In genomic region chr2:96464061-96464460, GRCh38 we compare ENCODE assay signal across 32 cellular contexts. TPM values are rescaled to one million over a fixed set of nuclear protein-coding genes. Genes with fewer than 3 reads are reported as not detected.
DNase-seq lines count a peak whose midpoint lies in the region; ATAC-seq, FAIRE-seq and TF ChIP-seq lines count a peak whose summit lies in the region.
"Had no signal": no experiment of that assay in that cellular context is flagged by ENCODE, and none has a peak within 500 bp of the region (broad histone marks: within the 10 kb centered on the region; RNA-seq: fewer than 3 reads in every experiment).

No MANE protein-coding gene starts in this region.

- intact Hi-C loops in Panc1 (cut with micrococcal nuclease; ENCODE audit: unreplicated experiment): no loop called here
- intact Hi-C loops in K562 (cut with micrococcal nuclease): no loop called here
- intact Hi-C loops in HepG2 (cut with micrococcal nuclease; ENCODE audit: unreplicated experiment): no loop called here

- TF ChIP-seq POLR2A in K562 (conservative IDR thresholded peaks at IDR 0.05): no peak
- TF ChIP-seq POLR2A in HepG2 (IDR thresholded peaks at IDR 0.05; ENCODE audit: insufficient read depth in 1 of 2, low read depth in 2 of 2, low read length in 2 of 2): no peak

- in situ Hi-C loops in Panc1 (cut with HindIII; ENCODE audit: low pct_unique_long_range_greater_than_20kb, low sequenced_read_pairs): no loop called here
- in situ Hi-C loops in K562 (cut with MboI): no loop called here
- in situ Hi-C loops in HepG2 (cut with HindIII; ENCODE audit: extremely low pct_ligation_motif_present, low pct_unique_long_range_greater_than_20kb): no loop called here

- TF ChIP-seq EP300 in K562 (IDR thresholded peaks at IDR 0.05; ENCODE audit: low read length) (no peak), HepG2 (IDR thresholded peaks at IDR 0.05; ENCODE audit: low read depth in 2 of 2, low read length in 2 of 2) (no peak), HepG2 (CRISPR knock-in tag; IDR thresholded peaks at IDR 0.05; ENCODE audit: borderline replicate concordance) (no peak)

- TF ChIP-seq CTCF in Panc1 (IDR thresholded peaks at IDR 0.05) (no peak), K562 (IDR thresholded peaks at IDR 0.05 in 2 of 3, conservative IDR thresholded peaks at IDR 0.05 in 1 of 3; ENCODE audit: insufficient read depth in 2 of 3, low read depth in 1 of 3, low read length in 3 of 3) (no peak), HepG2 (CRISPR knock-in tag; IDR thresholded peaks at IDR 0.05) (no peak), WERI-Rb-1 (IDR thresholded peaks at IDR 0.05; ENCODE audit: low read depth, low read length) (no peak)

- H3K36me3 Mint-ChIP-seq in stimulated activated effector memory CD8-positive, alpha-beta T cell treated with anti-CD3 and anti-CD28 coated beads, Interleukin-12 subunit alpha, Interleukin-12 subunit beta, amount 100 ng/mL, for 72 hours: no peaks in the 10 kb centered on the region
- H3K36me3 Mint-ChIP-seq: CD14-positive monocyte; CD4-positive, alpha-beta memory T cell; CD4-positive, CD25-positive, alpha-beta regulatory T cell had no signal

- H3K9me3 ChIP-seq in Panc1 (ENCODE audit: control insufficient read depth, insufficient read depth, low read depth, low read length): no peaks in the 10 kb centered on the region
- H3K9me3 ChIP-seq in K562 (replicated peaks; ENCODE audit: control insufficient read depth, insufficient read depth, low read depth, low read length): no peaks in the 10 kb centered on the region
- peaks cover 7% of the 10 kb centered on the region; the same call in 1 of the 2 replicates for H3K9me3 ChIP-seq in HepG2 (ENCODE audit: low read length)
- H3K9me3 ChIP-seq in WERI-Rb-1 (ENCODE audit: severe bottlenecking): peaks cover 11% of the 10 kb centered on the region
- H3K9me3 ChIP-seq: BE2C had no signal

- FAIRE-seq in K562 (lab: Jason Lieb, UNC): no peak
- no peak for FAIRE-seq in HepG2 (lab: Jason Lieb, UNC)
- FAIRE-seq: A204.1, GM12878, GM12892, GM18507 had no signal

- no peak for TF ChIP-seq RAD21 in K562 (CRISPR knock-in tag; conservative IDR thresholded peaks at IDR 0.05 in 1 of 2, IDR thresholded peaks at IDR 0.05 in 1 of 2)
- TF ChIP-seq RAD21 in HepG2 (CRISPR knock-in tag; IDR thresholded peaks at IDR 0.05): no peak

- 10% methylated on average over 3 of the region's 3 CpGs for WGBS in K562 (ENCODE audit: insufficient coverage, low coverage, missing lambda C conversion rate)
- WGBS in HepG2 (ENCODE audit: low lambda C conversion rate): 39% methylated on average over 3 of the region's 3 CpGs

- H3K27ac Mint-ChIP-seq in stimulated activated effector memory CD8-positive, alpha-beta T cell treated with anti-CD3 and anti-CD28 coated beads, Interleukin-12 subunit alpha, Interleukin-12 subunit beta, amount 100 ng/mL, for 72 hours: no peak overlapping the region
- H3K27ac Mint-ChIP-seq: CD4-positive, CD25-positive, alpha-beta regulatory T cell had no signal

- H3K4me1 Mint-ChIP-seq in stimulated activated effector memory CD8-positive, alpha-beta T cell treated with anti-CD3 and anti-CD28 coated beads, Interleukin-12 subunit alpha, Interleukin-12 subunit beta, amount 100 ng/mL, for 72 hours: no peaks in the 10 kb centered on the region
- H3K4me1 Mint-ChIP-seq: CD4-positive, alpha-beta memory T cell; CD8-positive, alpha-beta memory T cell had no signal

- no peaks in the 10 kb centered on the region for H3K9me1 ChIP-seq in K562 (ENCODE audit: control insufficient read depth, insufficient read depth, low read length)

- H3K4me1 ChIP-seq in Panc1 (ENCODE audit: control insufficient read depth, insufficient read depth, low read length) (no peaks in the 10 kb centered on the region), K562 (replicated peaks in 1 of 2; ENCODE audit: control insufficient read depth in 2 of 2, insufficient read depth in 2 of 2, low read length in 2 of 2) (no peaks in the 10 kb centered on the region), HepG2 (ENCODE audit: insufficient read depth, low read length) (peaks cover 7% of the 10 kb centered on the region)
- H3K4me1 ChIP-seq: BE2C, BLaER1 had no signal

- H4K20me1 ChIP-seq in K562 (replicated peaks; ENCODE audit: control insufficient read depth, insufficient read depth, low read length) (no peaks in the 10 kb centered on the region), HepG2 (ENCODE audit: insufficient read depth, low read length) (no peaks in the 10 kb centered on the region)
- H4K20me1 ChIP-seq: BLaER1 had no signal

- H2AFZ ChIP-seq in K562 (ENCODE audit: low read depth, low read length) (no peak overlapping the region), HepG2 (ENCODE audit: low read length) (no peak overlapping the region)

- BruUV-seq in Panc1 (replicated peaks; lab: Mats Ljungman, UMichigan) (no TSS peak), K562 (replicated peaks; lab: Mats Ljungman, UMichigan) (no TSS peak), HepG2 (replicated peaks; lab: Mats Ljungman, UMichigan) (no TSS peak)

- POLR2A ChIA-PET in Panc1 (lab: Charles Lee) (no interaction called here), K562 (lab: Yijun Ruan, JAX) (interaction anchor here (1.0 kb wide), 1 partner anchor 55 kb away, joined by 5 read pairs; no protein-coding TSS in a partner anchor), HepG2 (lab: Yijun Ruan, JAX) (no interaction called here)

- H3K27ac ChIP-seq in Panc1 (ENCODE audit: low read length) (no peak overlapping the region), K562 (ENCODE audit: extremely low read depth, low read depth, low read length) (no peak overlapping the region), HepG2 (ENCODE audit: extremely low read length, insufficient read depth, low read length) (no peak overlapping the region), WERI-Rb-1 (no peak overlapping the region)
- H3K27ac ChIP-seq: BLaER1 had no signal

- ATAC-seq in Panc1: peak; percentile 34; the same call in 1 of the 2 replicates
- peak; percentile 36; the same call in 1 of the 3 replicates for ATAC-seq in K562
- ATAC-seq in HepG2: peak; percentile 56
- peak; percentile 36 for ATAC-seq in stimulated activated effector memory CD8-positive, alpha-beta T cell treated with anti-CD3 and anti-CD28 coated beads, Interleukin-12 subunit alpha, Interleukin-12 subunit beta, amount 100 ng/mL, for 72 hours
- ATAC-seq in GM21825 (IDR thresholded peaks at IDR 0.05; ENCODE audit: unreplicated experiment): no peak
- ATAC-seq: GM12878 had no signal

- no peak overlapping the region for H3K9ac ChIP-seq in K562 (ENCODE audit: insufficient read depth in 1 of 2, low read depth in 2 of 2, low read length in 2 of 2)
- H3K9ac ChIP-seq in HepG2 (ENCODE audit: insufficient read depth, low read depth, low read length): no peak overlapping the region
- H3K9ac ChIP-seq: BLaER1 had no signal

- H3K4me3 ChIP-seq in Panc1 (ENCODE audit: low read depth in 2 of 2, low read length in 2 of 2) (no peak overlapping the region), K562 (no peak overlapping the region), HepG2 (replicated peaks in 1 of 3; ENCODE audit: insufficient read depth in 1 of 3, low read depth in 2 of 3, low read length in 3 of 3) (no peak overlapping the region), WERI-Rb-1 (ENCODE audit: low read depth, low read length) (no peak overlapping the region)
- H3K4me3 ChIP-seq: BLaER1, GM12878 had no signal

- CTCF ChIA-PET in Panc1 (lab: Charles Lee): interaction anchor here (0.7 kb wide), 1 partner anchor 36 kb away, joined by 4 read pairs; no protein-coding TSS in a partner anchor
- CTCF ChIA-PET in K562 (lab: Yijun Ruan, JAX; ENCODE audit: low intra/inter-chr PET ratio): no interaction called here
- CTCF ChIA-PET in HepG2 (lab: Yijun Ruan, JAX; ENCODE audit: low intra/inter-chr PET ratio, low total read pairs): no interaction called here

- H3K79me2 ChIP-seq in K562 (ENCODE audit: control insufficient read depth, insufficient read depth, low read length) (no peaks in the 10 kb centered on the region), HepG2 (ENCODE audit: insufficient read depth, low read length) (no peaks in the 10 kb centered on the region)

- H3K4me3 Mint-ChIP-seq in stimulated activated effector memory CD8-positive, alpha-beta T cell treated with anti-CD3 and anti-CD28 coated beads, Interleukin-12 subunit alpha, Interleukin-12 subunit beta, amount 100 ng/mL, for 72 hours: no peak overlapping the region
- H3K4me3 Mint-ChIP-seq: CD14-positive monocyte; CD4-positive, alpha-beta memory T cell; CD4-positive, CD25-positive, alpha-beta regulatory T cell; CD8-positive, alpha-beta memory T cell had no signal

- no peaks in the 10 kb centered on the region for H3K9me3 Mint-ChIP-seq in stimulated activated effector memory CD8-positive, alpha-beta T cell treated with anti-CD3 and anti-CD28 coated beads, Interleukin-12 subunit alpha, Interleukin-12 subunit beta, amount 100 ng/mL, for 72 hours

- DNase-seq in Panc1 (ENCODE audit: low read depth, low spot score) (no peak), K562 (ENCODE audit: extremely low read depth in 1 of 4, low spot score in 3 of 4) (no peak), HepG2 (ENCODE audit: low spot score) (no peak), WERI-Rb-1 (no peak), NCI-H446 (lab: John Stamatoyannopoulos, UW) (no peak)
- DNase-seq in stimulated activated effector memory CD8-positive, alpha-beta T cell treated with anti-CD3 and anti-CD28 coated beads, Interleukin-12 subunit alpha, Interleukin-12 subunit beta, amount 100 ng/mL, for 72 hours (ENCODE audit: low spot score in 2 of 2): no peak
- no peak for DNase-seq in stimulated activated CD4-positive, alpha-beta T cell treated with anti-CD3 and anti-CD28 coated beads, Interleukin-4, amount 100 ng/mL, for 1 hour
- DNase-seq: 8988T; ACHN; BE2C; C1 segment of cervical spinal cord; CD4-positive, alpha-beta memory T cell; CD4-positive, CD25-positive, alpha-beta regulatory T cell; CD8-positive, alpha-beta memory T cell; COR-L47; DMS 273 treated with DMSO at 0.1 percent for 48 hours; DMS153; DMS53; DMS79; DND-41; EL; GDM1 had no signal

- no peak overlapping the region for H3K4me2 ChIP-seq in K562 (ENCODE audit: insufficient read depth, low read length)
- no peak overlapping the region for H3K4me2 ChIP-seq in HepG2 (ENCODE audit: low read depth, low read length)
- H3K4me2 ChIP-seq: BLaER1 had no signal

- H3K36me3 ChIP-seq in Panc1 (ENCODE audit: control insufficient read depth, insufficient read depth, low read length) (no peaks in the 10 kb centered on the region), K562 (ENCODE audit: control insufficient read depth, insufficient read depth, low read length) (no peaks in the 10 kb centered on the region), HepG2 (replicated peaks in 1 of 2; ENCODE audit: control insufficient read depth in 1 of 2, insufficient read depth in 2 of 2, low read length in 2 of 2) (no peaks in the 10 kb centered on the region), WERI-Rb-1 (no peaks in the 10 kb centered on the region)
- H3K36me3 ChIP-seq: BE2C, BLaER1 had no signal

- H3K27me3 ChIP-seq in Panc1 (ENCODE audit: control insufficient read depth, insufficient read depth, low read length) (no peaks in the 10 kb centered on the region), K562 (ENCODE audit: control insufficient read depth in 2 of 2, insufficient read depth in 2 of 2, low read length in 2 of 2) (peaks cover 7 to 16% of the 10 kb centered on the region in 2 experiments; a peak in 2 of 5 replicates), HepG2 (ENCODE audit: control insufficient read depth in 1 of 2, insufficient read depth in 2 of 2, low read length in 2 of 2) (peaks cover 0 to 17% of the 10 kb centered on the region in 2 experiments; a peak in 3 of 5 replicates), WERI-Rb-1 (ENCODE audit: insufficient read depth, low read depth, severe bottlenecking) (no peaks in the 10 kb centered on the region)
- H3K27me3 ChIP-seq: BE2C, BLaER1 had no signal

RNA-seq across cellular contexts. Expression of gene NEURL3, which starts 41.1 kb away (rescaled TPM):
- total RNA-seq in Panc1 (2021; ENCODE audit: unreplicated experiment) (1.2 TPM), K562 (2014; rRNA removed) (not detected in 2 replicates), K562 (2014; rRNA removed; fragmentation: Illumina TruSeq; extraction: Trizol) (not detected in 2 replicates), K562 (2015; rRNA removed; fragmentation: Illumina TruSeq; extraction: Trizol) (not detected in 2 replicates), K562 (2021) (not detected in 2 replicates), HepG2 (2016; rRNA removed; fragmentation: Illumina TruSeq; extraction: Trizol) (0.74 and 1.2 TPM in 2 replicates)
- polyA plus RNA-seq in Panc1 (2012; ENCODE audit: insufficient read length): 1.1 TPM
- not detected in 2 replicates for total RNA-seq in K562 (2011; cell fraction: chromatin; rRNA removed; ENCODE audit: low replicate concordance)
- not detected in 2 replicates for total RNA-seq in K562 (2011; cell fraction: nucleolus; rRNA removed)
- total RNA-seq in K562 (2011; cell fraction: nucleoplasm; rRNA removed): not detected in 2 replicates
- polyA plus RNA-seq in K562 (2011; rRNA removed) (not detected in 2 replicates), K562 (2014; fragmentation: Illumina TruSeq; extraction: Trizol) (not detected in 2 replicates), K562 (2014; fragmentation: Nextera tagmentation; extraction: Ambion mirVana) (not detected), K562 (2014; rRNA removed) (not detected in 2 replicates), HepG2 (2011; rRNA removed) (0.16 and 0.48 TPM in 2 replicates)
- not detected in 2 replicates for polyA plus RNA-seq in K562 (2011; cell fraction: cytosol; rRNA removed)
- polyA plus RNA-seq in K562 (2011; cell fraction: nucleus; rRNA removed): not detected in 2 replicates
- polyA plus RNA-seq in K562 (2012): not detected in 2 replicates
- not detected in 2 replicates for polyA minus RNA-seq in K562 (2011; rRNA and poly(A)+ RNA removed)
- polyA minus RNA-seq in K562 (2011; cell fraction: cytosol; rRNA and poly(A)+ RNA removed): not detected in 2 replicates
- not detected in 2 replicates for polyA minus RNA-seq in K562 (2011; cell fraction: nucleus; rRNA and poly(A)+ RNA removed)
- 0.20 and 0.53 TPM in 2 replicates for total RNA-seq in HepG2 (2016; cell fraction: cytosol; rRNA removed; fragmentation: Illumina TruSeq; extraction: Trizol; ENCODE audit: low read depth)
- total RNA-seq in HepG2 (2016; cell fraction: insoluble cytoplasmic fraction; rRNA removed; fragmentation: Illumina TruSeq; extraction: Trizol): 0.73 and 1.4 TPM in 2 replicates
- 0.34 and 0.48 TPM in 2 replicates for total RNA-seq in HepG2 (2016; cell fraction: membrane; rRNA removed; fragmentation: Illumina TruSeq; extraction: Trizol)
- 0.62 and 0.63 TPM in 2 replicates for total RNA-seq in HepG2 (2016; cell fraction: nucleus; rRNA removed; fragmentation: Illumina TruSeq; extraction: Trizol)
- polyA plus RNA-seq in HepG2 (2011; cell fraction: cytosol; rRNA removed): 0.41 and 0.48 TPM in 2 replicates
- polyA plus RNA-seq in HepG2 (2011; cell fraction: nucleus; rRNA removed): 0.37 and 0.74 TPM in 2 replicates
- 0.28 TPM in 1 of 2 replicates, not detected in the other for polyA plus RNA-seq in HepG2 (2012)
- 0.16 and 0.27 TPM in 2 replicates for polyA plus RNA-seq in HepG2 (2016; cell fraction: cytosol; fragmentation: Illumina TruSeq; extraction: Trizol; ENCODE audit: low read depth)
- 0.81 and 0.88 TPM in 2 replicates for polyA plus RNA-seq in HepG2 (2016; cell fraction: insoluble cytoplasmic fraction; fragmentation: Illumina TruSeq; extraction: Trizol; ENCODE audit: low read depth)
- polyA plus RNA-seq in HepG2 (2016; cell fraction: membrane; fragmentation: Illumina TruSeq; extraction: Trizol; ENCODE audit: low read depth): 0.49 and 0.50 TPM in 2 replicates
- polyA plus RNA-seq in HepG2 (2016; cell fraction: nucleus; fragmentation: Illumina TruSeq; extraction: Trizol; ENCODE audit: insufficient read depth, low read depth): 1.3 and 1.5 TPM in 2 replicates
- polyA minus RNA-seq in HepG2 (2011; rRNA and poly(A)+ RNA removed; ENCODE audit: low replicate concordance): not detected in 2 replicates
- polyA minus RNA-seq in HepG2 (2011; cell fraction: cytosol; rRNA and poly(A)+ RNA removed): not detected in 2 replicates
- polyA minus RNA-seq in HepG2 (2011; cell fraction: nucleus; rRNA and poly(A)+ RNA removed): not detected in 2 replicates
- total RNA-seq: A673; CD4-positive, CD25-positive, alpha-beta regulatory T cell; G401 had no signal
- polyA plus RNA-seq: AG04450; CD14-positive monocyte; CD4-positive, alpha-beta memory T cell; CD8-positive, alpha-beta memory T cell had no signal
